In genomic region chr9:37033753-37034319, GRCh38 we compare ENCODE assay signal across 9 cellular contexts. TPM values are rescaled to one million over a fixed set of nuclear protein-coding genes. Genes with fewer than 3 reads are reported as not detected.
A peak's percentile ranks its signal among the peaks of the same experiment; 100 is the strongest.
DNase-seq lines count a peak whose midpoint lies in the region; ATAC-seq and TF ChIP-seq lines count a peak whose summit lies in the region.
"Had no signal": no experiment of that assay in that cellular context is flagged by ENCODE, and none has a peak within 500 bp of the region (broad histone marks: within the 10 kb centered on the region; RNA-seq: fewer than 3 reads in every experiment).

PAX5 (minus strand) TSS chr9:37034268; CDS start chr9:37034031, 237 bp downstream.

- H3K36me3 Mint-ChIP-seq in activated naive CD8-positive, alpha-beta T cell treated with anti-CD3 and anti-CD28 coated beads for 36 hours, result no peaks in the 10 kb centered on the region

- peak within 1 kb of the TSS; percentile 34 for H3K27ac Mint-ChIP-seq in activated naive CD8-positive, alpha-beta T cell treated with anti-CD3 and anti-CD28 coated beads for 36 hours

- peak within 1 kb of the TSS; percentile 68 for H3K27ac ChIP-seq in 22Rv1

- no peak for TF ChIP-seq CTCF in 22Rv1 (IDR thresholded peaks at IDR 0.05)
- no peak for TF ChIP-seq CTCF in GM12865 (IDR thresholded peaks at IDR 0.05; ENCODE audit: insufficient read depth, low read depth, low read length, missing control alignments)

- H3K4me1 Mint-ChIP-seq in activated naive CD8-positive, alpha-beta T cell treated with anti-CD3 and anti-CD28 coated beads for 36 hours, result peaks cover 38% of the 10 kb centered on the region

- H3K27me3 ChIP-seq in mononuclear cell (ENCODE audit: insufficient read depth, low read length), result peaks cover 99% of the 10 kb centered on the region

- ATAC-seq in HG02798 (IDR thresholded peaks at IDR 0.05; ENCODE audit: poor library complexity, unreplicated experiment) (no peak), esophagus mucosa (no peak)

- DNase-seq in GM12865 (ENCODE audit: low read depth) (no peak), hypothalamus (lab: John Stamatoyannopoulos, UW) (no peak)
- no peak for DNase-seq in activated naive CD8-positive, alpha-beta T cell treated with anti-CD3 and anti-CD28 coated beads for 36 hours
- DNase-seq in stimulated activated naive CD4-positive, alpha-beta T cell (lab: John Stamatoyannopoulos, UW), result no peak
- DNase-seq: stimulated activated CD4-positive, alpha-beta T cell treated with anti-CD3 and anti-CD28 coated beads, Interleukin-12 subunit alpha, Interleukin-12 subunit beta, amount 100 ng/mL, for 4 hours had no signal

- H3K4me1 ChIP-seq in mononuclear cell (ENCODE audit: insufficient read depth, low read length), result peaks cover 68% of the 10 kb centered on the region

- no peaks in the 10 kb centered on the region for H3K9me3 ChIP-seq in mononuclear cell (ENCODE audit: low read depth, low read length)

- H3K9me3 Mint-ChIP-seq in activated naive CD8-positive, alpha-beta T cell treated with anti-CD3 and anti-CD28 coated beads for 36 hours, result no peaks in the 10 kb centered on the region

- peaks cover 98% of the 10 kb centered on the region for H3K27me3 Mint-ChIP-seq in activated naive CD8-positive, alpha-beta T cell treated with anti-CD3 and anti-CD28 coated beads for 36 hours

- peak within 1 kb of the TSS; percentile 72 for H3K4me3 Mint-ChIP-seq in activated naive CD8-positive, alpha-beta T cell treated with anti-CD3 and anti-CD28 coated beads for 36 hours

- H3K4me3 ChIP-seq in GM12865 (ENCODE audit: low read depth, low read length), result peak within 1 kb of the TSS; percentile 87
- peak within 1 kb of the TSS; percentile 44 for H3K4me3 ChIP-seq in mononuclear cell (ENCODE audit: low read length)

RNA-seq across cellular contexts. Expression of gene PAX5, which starts in this region (rescaled TPM):
- total RNA-seq in activated naive CD8-positive, alpha-beta T cell treated with anti-CD3 and anti-CD28 coated beads for 36 hours, result 1 to 10 TPM; 2.2 to 2.4 TPM
- total RNA-seq in mononuclear cell (12.6 TPM), esophagus mucosa (0.44 TPM)
